10 cellular contexts compared by ENCODE assay signal in the genomic region with DNA sequence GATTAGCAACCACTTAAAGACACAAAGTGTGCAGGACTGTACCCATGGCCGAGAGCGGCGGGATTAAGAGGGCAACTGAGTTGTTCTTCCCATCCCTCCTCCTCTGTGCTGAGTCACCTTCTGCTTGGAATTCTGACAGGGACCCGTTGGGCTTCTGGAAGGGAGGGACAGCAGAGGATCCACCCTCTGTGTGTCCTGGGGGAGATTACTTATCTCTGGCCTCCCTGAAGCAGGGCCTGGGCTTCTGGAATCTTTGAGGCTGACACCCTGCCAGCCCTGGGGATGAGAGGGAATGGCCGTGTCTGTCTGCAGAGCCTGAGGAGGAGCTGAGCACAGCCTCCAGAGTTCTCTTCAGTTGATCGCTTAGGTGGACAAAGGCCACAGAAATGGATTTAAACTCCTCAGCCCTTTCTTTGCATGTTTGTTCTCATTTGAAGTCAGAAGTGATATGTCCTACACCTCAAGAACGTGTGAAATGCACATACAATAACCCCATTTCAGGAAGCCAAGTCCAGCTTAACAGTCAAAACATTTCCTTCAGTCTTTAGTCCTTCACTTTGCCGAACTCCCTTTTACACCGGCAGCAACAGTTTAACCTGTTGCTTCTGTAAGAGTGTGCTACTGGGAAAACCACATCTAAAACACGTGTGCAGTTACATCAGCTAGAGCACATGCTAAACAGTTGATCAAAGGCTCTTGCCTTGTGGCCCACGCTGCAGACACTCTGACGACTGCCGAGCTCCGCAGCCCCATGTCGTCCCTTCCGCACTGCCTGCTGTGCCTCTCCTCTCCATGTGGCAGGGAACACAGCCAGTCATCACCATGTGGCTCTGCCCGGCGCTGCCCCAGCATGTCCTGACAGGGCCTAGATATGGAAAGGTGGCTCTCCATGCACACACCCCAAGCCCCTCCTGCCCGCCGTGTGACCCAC. TPM values are rescaled to one million over a fixed set of nuclear protein-coding genes. Genes with fewer than 3 reads are reported as not detected.
A peak's percentile ranks its signal among the peaks of the same experiment; 100 is the strongest.
DNase-seq lines count a peak whose midpoint lies in the region; ATAC-seq, FAIRE-seq and TF ChIP-seq lines count a peak whose summit lies in the region.
"Had no signal": no experiment of that assay in that cellular context is flagged by ENCODE, and none has a peak within 500 bp of the region (broad histone marks: within the 10 kb centered on the region; RNA-seq: fewer than 3 reads in every experiment).

No MANE protein-coding gene starts in this region.

- peak; percentile 86 for TF ChIP-seq EP300 in K562 (IDR thresholded peaks at IDR 0.05; ENCODE audit: low read length)

- H3K4me3 Mint-ChIP-seq in CD4-positive, alpha-beta memory T cell = peak overlapping the region; percentile 70 to 87 (median 78)
- H3K4me3 Mint-ChIP-seq in activated CD4-positive, alpha-beta T cell treated with anti-CD3 and anti-CD28 coated beads for 36 hours = peak overlapping the region; percentile 67

- peak overlapping the region; percentile 1 to 25 for H3K4me3 ChIP-seq in CD4-positive, alpha-beta memory T cell (ENCODE audit: low read length in 2 of 2)
- no peak overlapping the region for H3K4me3 ChIP-seq in K562

- peaks cover 79 to 86% of the 10 kb centered on the region in 2 donors for H3K36me3 Mint-ChIP-seq in CD4-positive, alpha-beta memory T cell
- H3K36me3 Mint-ChIP-seq in activated CD4-positive, alpha-beta T cell treated with anti-CD3 and anti-CD28 coated beads for 36 hours (ENCODE audit: low read depth) = peaks cover 93% of the 10 kb centered on the region

- POLR2A ChIA-PET in CD4-positive, alpha-beta memory T cell (lab: Charles Lee; ENCODE audit: partially characterized antibody) = interaction anchor here (0.7 to 40.8 kb wide), 14 partner anchors 7 to 155 kb away, joined by 3 to 2673 read pairs (median 10); a partner anchor contains a TSS
- POLR2A ChIA-PET in activated CD4-positive, alpha-beta T cell treated with anti-CD3 and anti-CD28 coated beads for 36 hours (lab: Charles Lee) = interaction anchor here (0.6 to 7.2 kb wide), 12 partner anchors 9 to 175 kb away, joined by 3 to 67 read pairs (median 4); a partner anchor contains a TSS
- POLR2A ChIA-PET in K562 (lab: Yijun Ruan, JAX) = interaction anchor here (0.8 kb wide), 1 partner anchor 14 kb away, joined by 3 read pairs; no protein-coding TSS in a partner anchor

- 25% methylated on average over 19 of the region's 20 CpGs for WGBS in K562 (ENCODE audit: insufficient coverage, low coverage, missing lambda C conversion rate)

- peak; percentile 78 for FAIRE-seq in K562 (lab: Jason Lieb, UNC)

- peak overlapping the region; percentile 89 for H3K27ac ChIP-seq in CD4-positive, alpha-beta memory T cell (ENCODE audit: low read depth, low read length)
- peak overlapping the region; percentile 77 for H3K27ac ChIP-seq in K562 (ENCODE audit: extremely low read depth, low read depth, low read length)
- H3K27ac ChIP-seq: C4-2B, KMS-11 had no signal

- CTCF ChIA-PET in CD4-positive, alpha-beta memory T cell (lab: Charles Lee; ENCODE audit: partially characterized antibody) = interaction anchor here (0.8 to 21.6 kb wide), 12 partner anchors 8 to 152 kb away, joined by 3 to 424 read pairs (median 6); a partner anchor contains a TSS
- CTCF ChIA-PET in activated CD4-positive, alpha-beta T cell treated with anti-CD3 and anti-CD28 coated beads for 36 hours (lab: Charles Lee) = interaction anchor here (0.5 to 13.7 kb wide), 14 partner anchors 8 to 268 kb away, joined by 3 to 214 read pairs (median 4); no protein-coding TSS in a partner anchor
- CTCF ChIA-PET in K562 (lab: Yijun Ruan, JAX; ENCODE audit: low intra/inter-chr PET ratio) = interaction anchor here (0.6 kb wide), 1 partner anchor 29 kb away, joined by 3 read pairs; no protein-coding TSS in a partner anchor

- peaks cover 76% of the 10 kb centered on the region for H3K79me2 ChIP-seq in K562 (ENCODE audit: control insufficient read depth, insufficient read depth, low read length)

- H3K9me3 ChIP-seq in CD4-positive, alpha-beta memory T cell (ENCODE audit: control insufficient read depth in 1 of 2, low read length in 2 of 2) = no peaks in the 10 kb centered on the region
- H3K9me3 ChIP-seq in K562 (replicated peaks; ENCODE audit: control insufficient read depth, insufficient read depth, low read depth, low read length) = no peaks in the 10 kb centered on the region

- peak overlapping the region; percentile 61 to 83 for H3K9ac ChIP-seq in K562 (ENCODE audit: insufficient read depth in 1 of 2, low read depth in 2 of 2, low read length in 2 of 2)
- H3K9ac ChIP-seq: KMS-11 had no signal

- H3K36me3 ChIP-seq in CD4-positive, alpha-beta memory T cell (ENCODE audit: insufficient read depth, low read length) = peaks cover 22% of the 10 kb centered on the region
- H3K36me3 ChIP-seq in K562 (ENCODE audit: control insufficient read depth, insufficient read depth, low read length) = peaks cover 68% of the 10 kb centered on the region

- peak overlapping the region; percentile 60 for H3K4me2 ChIP-seq in K562 (ENCODE audit: insufficient read depth, low read length)
- H3K4me2 ChIP-seq: KMS-11 had no signal

- H3K9me3 Mint-ChIP-seq in CD4-positive, alpha-beta memory T cell = peaks cover 0 to 3% (median 0%) of the 10 kb centered on the region in 8 donors
- no peaks in the 10 kb centered on the region for H3K9me3 Mint-ChIP-seq in activated CD4-positive, alpha-beta T cell treated with anti-CD3 and anti-CD28 coated beads for 36 hours (ENCODE audit: low read depth)

- peaks cover 99% of the 10 kb centered on the region for H3K4me1 ChIP-seq in CD4-positive, alpha-beta memory T cell (ENCODE audit: insufficient read depth, low read length)
- H3K4me1 ChIP-seq in K562 (replicated peaks in 1 of 2; ENCODE audit: control insufficient read depth in 2 of 2, insufficient read depth in 2 of 2, low read length in 2 of 2) = peaks cover 49 to 72% of the 10 kb centered on the region in 2 experiments

- no peak for TF ChIP-seq POLR2A in K562 (conservative IDR thresholded peaks at IDR 0.05)

- ATAC-seq in activated CD4-positive, alpha-beta T cell treated with anti-CD3 and anti-CD28 coated beads for 36 hours = peak; percentile 77
- ATAC-seq in K562 (peak; percentile 64), HG03378 (IDR thresholded peaks at IDR 0.05; ENCODE audit: unreplicated experiment) (no peak), GM19035 (IDR thresholded peaks at IDR 0.05; ENCODE audit: unreplicated experiment) (no peak), left lobe of liver (no peak)

- H3K27me3 ChIP-seq in CD4-positive, alpha-beta memory T cell (ENCODE audit: insufficient read depth, low read length) = no peaks in the 10 kb centered on the region
- no peaks in the 10 kb centered on the region for H3K27me3 ChIP-seq in K562 (ENCODE audit: control insufficient read depth in 2 of 2, insufficient read depth in 2 of 2, low read length in 2 of 2)

- TF ChIP-seq CTCF in K562 (IDR thresholded peaks at IDR 0.05 in 2 of 3, conservative IDR thresholded peaks at IDR 0.05 in 1 of 3; ENCODE audit: insufficient read depth in 2 of 3, low read depth in 1 of 3, low read length in 3 of 3) = no peak

- peak in 1 of 2 experiments; percentile 15; a peak in 1 of 4 replicates for TF ChIP-seq RAD21 in K562 (CRISPR knock-in tag; conservative IDR thresholded peaks at IDR 0.05 in 1 of 2, IDR thresholded peaks at IDR 0.05 in 1 of 2)

- BruUV-seq in K562 (replicated peaks; lab: Mats Ljungman, UMichigan) = no TSS peak

- H2AFZ ChIP-seq in K562 (ENCODE audit: low read depth, low read length) = peak overlapping the region; percentile 17; the same call in 1 of the 2 replicates

- no peaks in the 10 kb centered on the region for H4K20me1 ChIP-seq in K562 (replicated peaks; ENCODE audit: control insufficient read depth, insufficient read depth, low read length)

- H3K4me1 Mint-ChIP-seq in CD4-positive, alpha-beta memory T cell = peaks cover 87 to 99% (median 95%) of the 10 kb centered on the region in 4 donors
- peaks cover 97% of the 10 kb centered on the region for H3K4me1 Mint-ChIP-seq in activated CD4-positive, alpha-beta T cell treated with anti-CD3 and anti-CD28 coated beads for 36 hours

- peak; percentile 84 to 94 (median 88) for DNase-seq in CD4-positive, alpha-beta memory T cell
- peak; percentile 89 for DNase-seq in activated CD4-positive, alpha-beta T cell treated with anti-CD3 and anti-CD28 coated beads for 36 hours
- DNase-seq in K562 (ENCODE audit: extremely low read depth in 1 of 4, low spot score in 3 of 4) = peak; percentile 83 to 88 (median 86)
- DNase-seq in stimulated activated CD4-positive, alpha-beta T cell treated with anti-CD3 and anti-CD28 coated beads, Interleukin-12 subunit alpha, Interleukin-12 subunit beta, amount 100 ng/mL, for 4 hours = peak; percentile 68
- no peak for DNase-seq in iPS-NIHi11 (ENCODE audit: low spot score)
- no peak for DNase-seq in left lobe of liver (ENCODE audit: low spot score)

- in situ Hi-C loops in K562 (cut with MboI) = loop anchor here (5.0 kb wide), 1 partner anchor 158 kb away; no protein-coding TSS in a partner anchor

- H3K27ac Mint-ChIP-seq in CD4-positive, alpha-beta memory T cell = peak overlapping the region in 6 of 7 donors; percentile 98 to 100 (median 99)
- peak overlapping the region; percentile 99 for H3K27ac Mint-ChIP-seq in activated CD4-positive, alpha-beta T cell treated with anti-CD3 and anti-CD28 coated beads for 36 hours

- intact Hi-C loops in CD4-positive, alpha-beta memory T cell (cut with micrococcal nuclease) = loop anchor here (1.0 to 2.0 kb wide), 5 partner anchors 8 to 53 kb away; no protein-coding TSS in a partner anchor
- intact Hi-C loops in activated CD4-positive, alpha-beta T cell treated with anti-CD3 and anti-CD28 coated beads for 36 hours (cut with DNase I, micrococcal nuclease) = loop anchor here (1.0 to 2.0 kb wide), 4 partner anchors 8 to 93 kb away; no protein-coding TSS in a partner anchor
- intact Hi-C loops in K562 (cut with micrococcal nuclease) = loop anchor here (2.0 kb wide), 2 partner anchors 19 to 53 kb away; no protein-coding TSS in a partner anchor

- H3K27me3 Mint-ChIP-seq in CD4-positive, alpha-beta memory T cell = no peaks in the 10 kb centered on the region
- no peaks in the 10 kb centered on the region for H3K27me3 Mint-ChIP-seq in activated CD4-positive, alpha-beta T cell treated with anti-CD3 and anti-CD28 coated beads for 36 hours

- H3K9me1 ChIP-seq in K562 (ENCODE audit: control insufficient read depth, insufficient read depth, low read length) = no peaks in the 10 kb centered on the region

RNA-seq across cellular contexts. Expression of a gene that starts 55.7 kb away (rescaled TPM):
- 100 to 1,000 TPM; 474 to 479 TPM for total RNA-seq in CD4-positive, alpha-beta memory T cell
- polyA plus RNA-seq in CD4-positive, alpha-beta memory T cell = 100 to 1,000 TPM; 116 to 288 TPM
- total RNA-seq in activated CD4-positive, alpha-beta T cell treated with anti-CD3 and anti-CD28 coated beads for 36 hours = 100 to 1,000 TPM; 245 to 260 TPM
- 53.3 and 122 TPM in 2 replicates for total RNA-seq in K562 (2011; cell fraction: chromatin; rRNA removed; ENCODE audit: low replicate concordance)
- total RNA-seq in K562 (2011; cell fraction: nucleolus; rRNA removed) = 37.5 and 50.9 TPM in 2 replicates
- 76.8 and 139 TPM in 2 replicates for total RNA-seq in K562 (2011; cell fraction: nucleoplasm; rRNA removed)
- 66.5 and 98.0 TPM in 2 replicates for total RNA-seq in K562 (2014; rRNA removed)
- total RNA-seq in K562 (2014; rRNA removed; fragmentation: Illumina TruSeq; extraction: Trizol) = 43.8 and 45.6 TPM in 2 replicates
- 43.4 and 44.7 TPM in 2 replicates for total RNA-seq in K562 (2015; rRNA removed; fragmentation: Illumina TruSeq; extraction: Trizol)
- 85.3 and 96.6 TPM in 2 replicates for total RNA-seq in K562 (2021)
- polyA plus RNA-seq in K562 (2011; rRNA removed) = 28.4 and 36.2 TPM in 2 replicates
- 34.4 and 57.9 TPM in 2 replicates for polyA plus RNA-seq in K562 (2011; cell fraction: cytosol; rRNA removed)
- polyA plus RNA-seq in K562 (2011; cell fraction: nucleus; rRNA removed) = 43.0 and 50.8 TPM in 2 replicates
- 35.8 and 46.0 TPM in 2 replicates for polyA plus RNA-seq in K562 (2012)
- 37.3 and 50.3 TPM in 2 replicates for polyA plus RNA-seq in K562 (2014; fragmentation: Illumina TruSeq; extraction: Trizol)
- 10 to 100 TPM; 12.6 to 14.7 TPM for polyA plus RNA-seq in K562 (2014; fragmentation: Nextera tagmentation; extraction: Ambion mirVana)
- 30.9 and 37.2 TPM in 2 replicates for polyA plus RNA-seq in K562 (2014; rRNA removed)
- polyA minus RNA-seq in K562 (2011; rRNA and poly(A)+ RNA removed) = 82.8 and 85.1 TPM in 2 replicates
- polyA minus RNA-seq in K562 (2011; cell fraction: cytosol; rRNA and poly(A)+ RNA removed) = 60.8 and 72.3 TPM in 2 replicates
- 77.0 and 96.0 TPM in 2 replicates for polyA minus RNA-seq in K562 (2011; cell fraction: nucleus; rRNA and poly(A)+ RNA removed)
- 2.8 TPM for total RNA-seq in left lobe of liver

Comparison
In these comparisons a context has a peak if more than half of its experiments do, and no peak if none do; other contexts are left out.
1. DNase-seq: peak in CD4-positive, alpha-beta memory T cell (5 of 5), activated CD4-positive, alpha-beta T cell treated with anti-CD3 and anti-CD28 coated beads for 36 hours (single experiment), K562 (4 of 4) and stimulated activated CD4-positive, alpha-beta T cell treated with anti-CD3 and anti-CD28 coated beads, Interleukin-12 subunit alpha, Interleukin-12 subunit beta, amount 100 ng/mL, for 4 hours (single experiment); none in iPS-NIHi11 (single experiment) and left lobe of liver (single experiment).
2. ATAC-seq: peak in activated CD4-positive, alpha-beta T cell treated with anti-CD3 and anti-CD28 coated beads for 36 hours (single experiment) and K562 (single experiment); none in HG03378 (single experiment), GM19035 (single experiment) and left lobe of liver (single experiment).
3. RNA of a gene that starts 55.7 kb away (total RNA-seq): 474 to 479 TPM in CD4-positive, alpha-beta memory T cell, 245 to 260 TPM in activated CD4-positive, alpha-beta T cell treated with anti-CD3 and anti-CD28 coated beads for 36 hours and 37.5 to 139 TPM in K562; 2.8 TPM in left lobe of liver (single experiment); every median in the first group is over 10 times any median in the second.